21 cellular contexts compared by ENCODE assay signal in genomic region chr2:61585383-61585782, GRCh38. TPM values are rescaled to one million over a fixed set of nuclear protein-coding genes. Genes with fewer than 3 reads are reported as not detected.
DNase-seq lines count a peak whose midpoint lies in the region; ATAC-seq and TF ChIP-seq lines count a peak whose summit lies in the region.
"Had no signal": no experiment of that assay in that cellular context is flagged by ENCODE, and none has a peak within 500 bp of the region (broad histone marks: within the 10 kb centered on the region; RNA-seq: fewer than 3 reads in every experiment).

No MANE protein-coding gene starts in this region.

- H3F3A ChIP-seq in DOHH2 (ENCODE audit: control insufficient read depth, insufficient read depth) = no peaks in the 10 kb centered on the region

- H3K27ac ChIP-seq in DOHH2 (ENCODE audit: low read depth, low read length) (no peak overlapping the region), body of pancreas (no peak overlapping the region)
- H3K27ac ChIP-seq: esophagus muscularis mucosa, testis had no signal

- no peaks in the 10 kb centered on the region for H3K9me2 ChIP-seq in DOHH2 (replicated peaks; ENCODE audit: control insufficient read depth, low read length)

- H3K27me3 Mint-ChIP-seq in neural crest cell (ENCODE audit: low read depth) = no peaks in the 10 kb centered on the region
- H3K27me3 Mint-ChIP-seq: activated CD4-positive, alpha-beta T cell treated with anti-CD3 and anti-CD28 coated beads, Interleukin-2, amount 10 ng/mL, durations not matched to agents 24 days and 14 days; T-cell had no signal

- H3K4me3 ChIP-seq in DOHH2 (ENCODE audit: low read length) (no peak overlapping the region), body of pancreas (no peak overlapping the region)
- H3K4me3 ChIP-seq: esophagus muscularis mucosa had no signal

- peaks cover 5% of the 10 kb centered on the region for H3K4me1 ChIP-seq in DOHH2 (ENCODE audit: control insufficient read depth, low read length)
- no peaks in the 10 kb centered on the region for H3K4me1 ChIP-seq in body of pancreas
- H3K4me1 ChIP-seq: esophagus muscularis mucosa, testis had no signal

- no peak overlapping the region for H3K4me3 Mint-ChIP-seq in neural crest cell
- H3K4me3 Mint-ChIP-seq: activated CD4-positive, alpha-beta T cell treated with anti-CD3 and anti-CD28 coated beads, Interleukin-2, amount 10 ng/mL, durations not matched to agents 24 days and 14 days; activated T-helper 17 cell treated with anti-CD3 and anti-CD28 coated beads, Interleukin-2, amount 50 U/mL, for 72 hours; T-cell had no signal

- H3K9me3 ChIP-seq in DOHH2 (ENCODE audit: control insufficient read depth, insufficient read depth, low read length) (no peaks in the 10 kb centered on the region), body of pancreas (no peaks in the 10 kb centered on the region)
- H3K9me3 ChIP-seq: esophagus muscularis mucosa, testis had no signal

- H3K79me2 ChIP-seq in DOHH2 (ENCODE audit: control insufficient read depth, low read length) = no peaks in the 10 kb centered on the region

- no peak for TF ChIP-seq POLR2A in body of pancreas (IDR thresholded peaks at IDR 0.05)

- peak overlapping the region; percentile 44 for H3K27ac Mint-ChIP-seq in neural crest cell (ENCODE audit: unreplicated experiment)
- H3K27ac Mint-ChIP-seq: activated CD4-positive, alpha-beta T cell treated with anti-CD3 and anti-CD28 coated beads, Interleukin-2, amount 10 ng/mL, durations not matched to agents 24 days and 14 days; activated T-helper 17 cell treated with anti-CD3 and anti-CD28 coated beads, Interleukin-2, amount 50 U/mL, for 72 hours; T-cell had no signal

- H3K27me3 ChIP-seq in DOHH2 (ENCODE audit: control insufficient read depth, low read length) = no peaks in the 10 kb centered on the region
- no peaks in the 10 kb centered on the region for H3K27me3 ChIP-seq in body of pancreas
- H3K27me3 ChIP-seq: esophagus muscularis mucosa, testis had no signal

- intact Hi-C loops in body of pancreas (cut with DNase I) = no loop called here

- H3K4me2 ChIP-seq in DOHH2 (ENCODE audit: low read length) = 0 out of 2 replicates have a peak overlapping the region, but pooled peaks have one; percentile 11

- DNase-seq in astrocyte of the hippocampus (ENCODE audit: low read depth, low spot score) (peak; percentile 2), neural crest cell (ENCODE audit: low read depth, low spot score) (no peak), AG08395 (ENCODE audit: low spot score) (no peak), body of pancreas (no peak)
- DNase-seq in stimulated activated CD8-positive, alpha-beta memory T cell treated with anti-CD3 and anti-CD28 coated beads, Interleukin-4, amount 100 ng/mL, for 48 hours = no peak
- DNase-seq: activated CD4-positive, alpha-beta T cell treated with anti-CD3 and anti-CD28 coated beads, Interleukin-2, amount 10 ng/mL, durations not matched to agents 24 days and 14 days; caudate nucleus; Karpas-422; NCI-H1092; NCI-H524; nucleus accumbens; retina; SHP77; T-cell had no signal

- H3K4me1 Mint-ChIP-seq in neural crest cell = peaks cover 13% of the 10 kb centered on the region
- H3K4me1 Mint-ChIP-seq: activated CD4-positive, alpha-beta T cell treated with anti-CD3 and anti-CD28 coated beads, Interleukin-2, amount 10 ng/mL, durations not matched to agents 24 days and 14 days; activated T-helper 17 cell treated with anti-CD3 and anti-CD28 coated beads, Interleukin-2, amount 50 U/mL, for 72 hours had no signal

- peak; percentile 61 for ATAC-seq in GM18868 (IDR thresholded peaks at IDR 0.05; ENCODE audit: unreplicated experiment)
- no peak for ATAC-seq in body of pancreas
- ATAC-seq: activated T-helper 17 cell treated with anti-CD3 and anti-CD28 coated beads, Interleukin-2, amount 50 U/mL, for 72 hours; HCT116; left lobe of liver; T-cell had no signal

- H3K36me3 ChIP-seq in DOHH2 (ENCODE audit: control insufficient read depth, low read length) (no peaks in the 10 kb centered on the region), body of pancreas (replicated peaks in 1 of 2; ENCODE audit: insufficient read depth in 1 of 2, low read depth in 2 of 2) (no peaks in the 10 kb centered on the region)
- H3K36me3 ChIP-seq: esophagus muscularis mucosa had no signal

- H3K9me3 Mint-ChIP-seq in neural crest cell = no peaks in the 10 kb centered on the region
- H3K9me3 Mint-ChIP-seq: activated CD4-positive, alpha-beta T cell treated with anti-CD3 and anti-CD28 coated beads, Interleukin-2, amount 10 ng/mL, durations not matched to agents 24 days and 14 days; activated T-helper 17 cell treated with anti-CD3 and anti-CD28 coated beads, Interleukin-2, amount 50 U/mL, for 72 hours; T-cell had no signal

- H4K20me1 ChIP-seq in DOHH2 (ENCODE audit: control insufficient read depth, insufficient read depth, low read depth, low read length) = no peaks in the 10 kb centered on the region

- TF ChIP-seq CTCF in DOHH2 (IDR thresholded peaks at IDR 0.05; ENCODE audit: low read depth, low read length, poor library complexity, severe bottlenecking) = no peak
- no peak for TF ChIP-seq CTCF in neural crest cell (conservative IDR thresholded peaks at IDR 0.05)
- TF ChIP-seq CTCF in body of pancreas (IDR thresholded peaks at IDR 0.05) = no peak

- 64 to 66% methylated on average over 3 of the region's 3 CpGs for WGBS in body of pancreas, 2 donors

- H3K36me3 Mint-ChIP-seq in neural crest cell (ENCODE audit: low read depth) = no peaks in the 10 kb centered on the region
- H3K36me3 Mint-ChIP-seq: T-cell had no signal

RNA-seq across cellular contexts. Expression of gene XPO1, which starts 47.2 kb away (rescaled TPM):
- total RNA-seq in neural crest cell (233 and 238 TPM in 2 replicates), body of pancreas (10 to 100 TPM; 55.7 to 70.0 TPM)
